Comparison of ENCODE assay signal across 1 cellular context in genomic region chr3:194167873-194168272, GRCh38.
TF ChIP-seq lines count a peak whose summit lies in the region.

No MANE protein-coding gene starts in this region.

TF ChIP-seq in HCT116, 20 proteins besides CTCF, POLR2A, EP300 and RAD21 (continued from another document):
- TF ChIP-seq EGR1 (IDR thresholded peaks at IDR 0.05; ENCODE audit: low read depth) = no peak
- TF ChIP-seq REST (IDR thresholded peaks at IDR 0.05; ENCODE audit: low read depth) = no peak
